In genomic region chr1:15442759-15443158, GRCh38 we compare ENCODE assay signal across 34 cellular contexts. TPM values are rescaled to one million over a fixed set of nuclear protein-coding genes. Genes with fewer than 3 reads are reported as not detected.
"Had no signal": no experiment of that assay in that cellular context is flagged by ENCODE, and none has a peak within 500 bp of the region (broad histone marks: within the 10 kb centered on the region; RNA-seq: fewer than 3 reads in every experiment).

No MANE protein-coding gene starts in this region.

- ATAC-seq: effector memory CD8-positive, alpha-beta T cell; esophagus mucosa; gastrocnemius medialis; heart right ventricle; left cardiac atrium; left lung; left ventricle myocardium superior; lower lobe of right lung; mucosa of descending colon had no signal

- H3K27ac ChIP-seq: colonic mucosa, epithelial cell of prostate, esophagus squamous epithelium, gastrocnemius medialis, heart right ventricle, left lung, lower lobe of right lung had no signal

- H3K36me3 ChIP-seq: colonic mucosa, esophagus squamous epithelium, gastrocnemius medialis, heart right ventricle, left lung, lower lobe of right lung had no signal

- H3K9me3 ChIP-seq: colonic mucosa, esophagus squamous epithelium, gastrocnemius medialis, heart right ventricle, left lung, lower lobe of right lung, mucosa of descending colon had no signal

- H3K4me3 ChIP-seq: colonic mucosa, esophagus squamous epithelium, gastrocnemius medialis, heart right ventricle, left lung, lower lobe of right lung, mucosa of descending colon had no signal

- DNase-seq: colonic mucosa; cortex of kidney; effector CD8-positive, alpha-beta T cell; effector memory CD8-positive, alpha-beta T cell; endodermal cell; erythroblast; esophagus squamous epithelium; foreskin fibroblast; foreskin melanocyte; gastrocnemius medialis; glutamatergic neuron; head of caudate nucleus; heart right ventricle; hippocampal formation; left cardiac atrium; left ventricle myocardium superior; lower lobe of right lung; mesenchymal stem cell; mucosa of descending colon; naive B cell had no signal

- H3K4me1 ChIP-seq: colonic mucosa, esophagus squamous epithelium, gastrocnemius medialis, left lung, lower lobe of right lung had no signal

- FAIRE-seq: endometrium, islet of Langerhans, keratinocyte had no signal

- H3K27me3 ChIP-seq: colonic mucosa, gastrocnemius medialis had no signal

RNA-seq across cellular contexts. Expression of gene CTRC, which starts 4.5 kb away (rescaled TPM):
- total RNA-seq: dermis microvascular lymphatic vessel endothelial cell, endodermal cell, esophagus mucosa, esophagus squamous epithelium, glomerular endothelial cell, kidney epithelial cell, left cardiac atrium, left ventricle myocardium superior, lower leg skin, lower lobe of right lung, lung microvascular endothelial cell, mucosa of descending colon had no signal
- polyA plus RNA-seq: keratinocyte had no signal

RNA-seq across cellular contexts. Expression of gene CELA2A, which starts 13.8 kb away (rescaled TPM):
- total RNA-seq: dermis microvascular lymphatic vessel endothelial cell, endodermal cell, esophagus squamous epithelium, gastrocnemius medialis, glomerular endothelial cell, kidney epithelial cell, left cardiac atrium, left lung, left ventricle myocardium superior, lower leg skin, lower lobe of right lung, lung microvascular endothelial cell, mesothelial cell of epicardium, mucosa of descending colon, myocyte had no signal
- polyA plus RNA-seq: keratinocyte had no signal

RNA-seq across cellular contexts. Expression of gene CELA2B, which starts 33.1 kb away (rescaled TPM):
- total RNA-seq: dermis microvascular lymphatic vessel endothelial cell, endodermal cell, esophagus mucosa, esophagus squamous epithelium, gastrocnemius medialis, glomerular endothelial cell, heart right ventricle, kidney epithelial cell, left cardiac atrium, left ventricle myocardium superior, lower lobe of right lung, lung microvascular endothelial cell, mesenteric fat pad, mesothelial cell of epicardium, mucosa of descending colon had no signal
- polyA plus RNA-seq: heart right ventricle, keratinocyte had no signal
